ENCODE assay signal across 26 cellular contexts in the genomic region with DNA sequence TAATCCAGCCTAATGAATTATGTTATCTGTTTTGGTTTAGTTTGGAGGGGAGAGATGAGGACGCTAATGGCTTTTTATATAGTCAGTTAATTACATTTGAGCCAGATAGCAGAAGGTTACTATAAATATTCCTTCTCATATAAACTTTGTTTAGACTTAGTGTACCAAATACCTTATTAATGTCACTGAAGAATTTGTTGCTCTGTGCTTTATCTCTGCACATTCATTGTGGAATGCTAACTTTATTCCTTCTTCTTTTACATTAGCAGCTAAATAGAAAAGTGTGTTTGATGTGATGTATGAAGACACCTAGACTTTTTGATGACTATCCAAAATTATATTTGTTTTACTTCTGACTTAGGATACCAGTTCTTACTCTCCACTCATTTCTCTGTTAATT.
"Had no signal": no experiment of that assay in that cellular context is flagged by ENCODE, and none has a peak within 500 bp of the region (broad histone marks: within the 10 kb centered on the region; RNA-seq: fewer than 3 reads in every experiment).

No MANE protein-coding gene starts in this region.

- FAIRE-seq: bronchial epithelial cell, colon, endothelial cell of umbilical vein, frontal cortex had no signal

- H3K27ac ChIP-seq: adrenal gland, ascending aorta, epithelial cell of prostate, esophagus squamous epithelium had no signal

- DNase-seq: activated CD4-positive, alpha-beta T cell treated with anti-CD3 and anti-CD28 coated beads for 4 hours; activated CD4-positive, alpha-beta T cell treated with anti-CD3 and anti-CD28 coated beads, Interleukin-2, amount 50 U/mL, for 1 hour; activated CD4-positive, alpha-beta T cell treated with anti-CD3 and anti-CD28 coated beads, Interleukin-2, amount 50 U/mL, for 48 hours; activated CD4-positive, CD25-positive, alpha-beta regulatory T cell; activated CD4-positive, CD25-positive, alpha-beta regulatory T cell treated with anti-CD3 and anti-CD28 coated beads, Interleukin-2, amount 50 U/mL, for 72 hours; activated CD8-positive, alpha-beta memory T cell treated with anti-CD3 and anti-CD28 coated beads for 24 hours; activated CD8-positive, alpha-beta T cell treated with anti-CD3 and anti-CD28 coated beads for 36 hours; activated effector memory CD4-positive, alpha-beta T cell treated with Interleukin-2 at 50 U/mL for 16 hours; activated naive CD4-positive, alpha-beta T cell treated with anti-CD3 and anti-CD28 coated beads for 36 hours; activated naive CD8-positive, alpha-beta T cell treated with anti-CD3 and anti-CD28 coated beads for 36 hours; activated naive CD8-positive, alpha-beta T cell treated with anti-CD3 and anti-CD28 coated beads, Interleukin-2, amount 50 U/mL, for 24 hours; activated T-cell treated with anti-CD3 and anti-CD28 coated beads, Interleukin-2, amount 50 U/mL, for 4 hours; adrenal gland; cortex of kidney; dermis blood vessel endothelial cell; effector CD4-positive, alpha-beta T cell; effector memory CD8-positive, alpha-beta T cell; esophagus squamous epithelium; head of caudate nucleus; T-helper 2 cell had no signal

- H3K4me1 ChIP-seq: adrenal gland, ascending aorta, esophagus squamous epithelium had no signal

- H3K4me3 ChIP-seq: adrenal gland, ascending aorta, esophagus squamous epithelium had no signal

- H3K9me3 ChIP-seq: adrenal gland, ascending aorta, esophagus squamous epithelium had no signal

- H3K36me3 ChIP-seq: adrenal gland, ascending aorta, esophagus squamous epithelium had no signal

- H3K27me3 ChIP-seq: adrenal gland, ascending aorta, esophagus squamous epithelium had no signal
